In genomic region chr22:38164578-38164953, GRCh38 we compare ENCODE assay signal across 18 cellular contexts. TPM values are rescaled to one million over a fixed set of nuclear protein-coding genes. Genes with fewer than 3 reads are reported as not detected.
DNase-seq lines count a peak whose midpoint lies in the region; ATAC-seq and TF ChIP-seq lines count a peak whose summit lies in the region.
"Had no signal": no experiment of that assay in that cellular context is flagged by ENCODE, and none has a peak within 500 bp of the region (broad histone marks: within the 10 kb centered on the region; RNA-seq: fewer than 3 reads in every experiment).

No MANE protein-coding gene starts in this region.

- H3K4me3 ChIP-seq in upper lobe of right lung, result no peak overlapping the region
- H3K4me3 ChIP-seq: PC-9, transverse colon had no signal

- no peak for ATAC-seq in activated naive CD4-positive, alpha-beta T cell treated with anti-CD3 and anti-CD28 coated beads, Interleukin-2, amount 50 U/mL, for 72 hours
- ATAC-seq in central memory CD8-positive, alpha-beta T cell (replicated peaks; ENCODE audit: extremely low read depth, poor library complexity, severe bottlenecking), result no peak
- ATAC-seq in naive B cell (ENCODE audit: low read depth in 2 of 2) (no peak), upper lobe of right lung (no peak), GM21723 (IDR thresholded peaks at IDR 0.05; ENCODE audit: unreplicated experiment) (no peak), GM18868 (IDR thresholded peaks at IDR 0.05; ENCODE audit: unreplicated experiment) (no peak)

- H3K4me1 ChIP-seq in upper lobe of right lung, result peaks cover 6% of the 10 kb centered on the region

- peak overlapping the region; percentile 9 to 37 for H3K27ac Mint-ChIP-seq in activated naive CD4-positive, alpha-beta T cell treated with anti-CD3 and anti-CD28 coated beads, Interleukin-2, amount 50 U/mL, for 72 hours
- H3K27ac Mint-ChIP-seq in activated naive CD4-positive, alpha-beta T cell treated with anti-CD3 and anti-CD28 coated beads for 36 hours, result no peak overlapping the region
- H3K27ac Mint-ChIP-seq in central memory CD8-positive, alpha-beta T cell (ENCODE audit: low read depth), result peak overlapping the region; percentile 57
- H3K27ac Mint-ChIP-seq in naive B cell, result peak overlapping the region in 4 of 6 donors; percentile 38 to 94 (median 44)
- H3K27ac Mint-ChIP-seq: activated naive CD8-positive, alpha-beta T cell had no signal

- CTCF ChIA-PET in activated naive CD4-positive, alpha-beta T cell treated with anti-CD3 and anti-CD28 coated beads for 36 hours (lab: Charles Lee), result no interaction called here

- H3K27me3 Mint-ChIP-seq in activated naive CD4-positive, alpha-beta T cell treated with anti-CD3 and anti-CD28 coated beads for 36 hours (ENCODE audit: low read depth), result no peaks in the 10 kb centered on the region
- no peaks in the 10 kb centered on the region for H3K27me3 Mint-ChIP-seq in central memory CD8-positive, alpha-beta T cell
- H3K27me3 Mint-ChIP-seq in naive B cell, result no peaks in the 10 kb centered on the region
- H3K27me3 Mint-ChIP-seq: activated naive CD8-positive, alpha-beta T cell had no signal

- H3K36me3 Mint-ChIP-seq in activated naive CD4-positive, alpha-beta T cell treated with anti-CD3 and anti-CD28 coated beads, Interleukin-2, amount 50 U/mL, for 72 hours, result peaks cover 5 to 18% of the 10 kb centered on the region in 2 donors
- H3K36me3 Mint-ChIP-seq in activated naive CD4-positive, alpha-beta T cell treated with anti-CD3 and anti-CD28 coated beads for 36 hours (ENCODE audit: low read depth), result peaks cover 24% of the 10 kb centered on the region
- peaks cover 14% of the 10 kb centered on the region for H3K36me3 Mint-ChIP-seq in central memory CD8-positive, alpha-beta T cell (ENCODE audit: insufficient read depth)
- peaks cover 5 to 8% of the 10 kb centered on the region in 2 donors for H3K36me3 Mint-ChIP-seq in naive B cell

- intact Hi-C loops in activated naive CD4-positive, alpha-beta T cell treated with anti-CD3 and anti-CD28 coated beads for 36 hours (cut with micrococcal nuclease), result no loop called here
- intact Hi-C loops in upper lobe of right lung (cut with DNase I), result no loop called here

- no peak for TF ChIP-seq CTCF in upper lobe of right lung (IDR thresholded peaks at IDR 0.05)
- no peak for TF ChIP-seq CTCF in GM10266 (IDR thresholded peaks at IDR 0.05; ENCODE audit: control insufficient read depth, insufficient read depth, low read depth, missing control alignments)

- DNase-seq in activated naive CD4-positive, alpha-beta T cell treated with anti-CD3 and anti-CD28 coated beads, Interleukin-2, amount 50 U/mL, for 72 hours (ENCODE audit: low spot score in 2 of 2), result peak in 1 of 2 donors; percentile 42
- no peak for DNase-seq in activated naive CD4-positive, alpha-beta T cell treated with anti-CD3 and anti-CD28 coated beads for 36 hours
- DNase-seq in central memory CD8-positive, alpha-beta T cell (ENCODE audit: low spot score in 2 of 2), result no peak
- DNase-seq in naive B cell (no peak), upper lobe of right lung (peak; percentile 43), GM10266 (ENCODE audit: extremely low spot score) (no peak)
- DNase-seq: activated CD8-positive, alpha-beta memory T cell treated with anti-CD3 and anti-CD28 coated beads for 24 hours; activated T-cell treated with anti-CD3 and anti-CD28 coated beads, Interleukin-2, amount 50 U/mL, for 48 hours; DMS 273 treated with DMSO at 0.1 percent for 48 hours; foreskin fibroblast; PC-9; stimulated activated naive CD4-positive, alpha-beta T cell treated with Interleukin-2 at 50 U/mL for 16 hours; transverse colon had no signal

- no peaks in the 10 kb centered on the region for H3K36me3 ChIP-seq in upper lobe of right lung
- H3K36me3 ChIP-seq: transverse colon had no signal

- peaks cover 12% of the 10 kb centered on the region for H3K4me1 Mint-ChIP-seq in activated naive CD4-positive, alpha-beta T cell treated with anti-CD3 and anti-CD28 coated beads for 36 hours (ENCODE audit: low read depth)
- H3K4me1 Mint-ChIP-seq in central memory CD8-positive, alpha-beta T cell, result peaks cover 32% of the 10 kb centered on the region
- peaks cover 27 to 46% (median 27%) of the 10 kb centered on the region in 3 donors for H3K4me1 Mint-ChIP-seq in naive B cell

- H3K4me3 Mint-ChIP-seq in activated naive CD4-positive, alpha-beta T cell treated with anti-CD3 and anti-CD28 coated beads for 36 hours, result no peak overlapping the region
- H3K4me3 Mint-ChIP-seq in central memory CD8-positive, alpha-beta T cell, result no peak overlapping the region
- H3K4me3 Mint-ChIP-seq in naive B cell, result no peak overlapping the region
- H3K4me3 Mint-ChIP-seq: activated naive CD8-positive, alpha-beta T cell; CD14-positive monocyte had no signal

- H3K9me3 ChIP-seq in upper lobe of right lung, result no peaks in the 10 kb centered on the region
- H3K9me3 ChIP-seq: transverse colon had no signal

- H3K9me3 Mint-ChIP-seq in activated naive CD4-positive, alpha-beta T cell treated with anti-CD3 and anti-CD28 coated beads, Interleukin-2, amount 50 U/mL, for 72 hours, result no peaks in the 10 kb centered on the region
- no peaks in the 10 kb centered on the region for H3K9me3 Mint-ChIP-seq in activated naive CD4-positive, alpha-beta T cell treated with anti-CD3 and anti-CD28 coated beads for 36 hours
- H3K9me3 Mint-ChIP-seq in central memory CD8-positive, alpha-beta T cell, result no peaks in the 10 kb centered on the region
- H3K9me3 Mint-ChIP-seq in naive B cell, result peaks cover 0 to 5% (median 0%) of the 10 kb centered on the region in 7 donors

- H3K27me3 ChIP-seq in upper lobe of right lung, result no peaks in the 10 kb centered on the region
- H3K27me3 ChIP-seq: transverse colon had no signal

- no peak overlapping the region for H3K27ac ChIP-seq in upper lobe of right lung
- H3K27ac ChIP-seq: PC-9, transverse colon had no signal

RNA-seq across cellular contexts. Expression of gene PLA2G6, which starts 17.1 kb away (rescaled TPM):
- 10 to 100 TPM; 74.3 to 75.7 TPM for total RNA-seq in activated naive CD4-positive, alpha-beta T cell treated with anti-CD3 and anti-CD28 coated beads, Interleukin-2, amount 50 U/mL, for 72 hours
- total RNA-seq in activated naive CD4-positive, alpha-beta T cell treated with anti-CD3 and anti-CD28 coated beads for 36 hours, result 10 to 100 TPM; 80.2 to 85.3 TPM
- 1 to 10 TPM in 5 of 6 donors, not detected in 1; 2.7 to 7.6 (median 3.9) TPM for polyA plus RNA-seq in naive B cell (ENCODE audit: low read depth in 6 of 6)
- 52.4 TPM for total RNA-seq in upper lobe of right lung

RNA-seq across cellular contexts. Expression of gene MAFF, which starts 37.2 kb away (rescaled TPM):
- total RNA-seq in activated naive CD4-positive, alpha-beta T cell treated with anti-CD3 and anti-CD28 coated beads, Interleukin-2, amount 50 U/mL, for 72 hours, result 10 to 100 TPM; 12.4 to 21.2 TPM
- 1 to 10 TPM; 2.7 to 2.8 TPM for total RNA-seq in activated naive CD4-positive, alpha-beta T cell treated with anti-CD3 and anti-CD28 coated beads for 36 hours
- polyA plus RNA-seq in naive B cell (ENCODE audit: low read depth in 6 of 6), result 1 to 10 TPM in 5 of 6 donors, not detected in 1; 1.0 to 2.9 (median 1.6) TPM
- total RNA-seq in upper lobe of right lung, result 48.9 TPM

RNA-seq across cellular contexts. Expression of gene BAIAP2L2, which starts 54.1 kb away (rescaled TPM):
- total RNA-seq in activated naive CD4-positive, alpha-beta T cell treated with anti-CD3 and anti-CD28 coated beads, Interleukin-2, amount 50 U/mL, for 72 hours, result 1 to 10 TPM; 1.1 to 1.3 TPM
- total RNA-seq in activated naive CD4-positive, alpha-beta T cell treated with anti-CD3 and anti-CD28 coated beads for 36 hours, result 1 to 10 TPM; 1.2 to 1.6 TPM
- not detected for polyA plus RNA-seq in naive B cell (ENCODE audit: low read depth in 6 of 6)
- total RNA-seq in upper lobe of right lung, result 0.29 TPM
- total RNA-seq: dermis microvascular lymphatic vessel endothelial cell had no signal
- polyA plus RNA-seq: CD14-positive monocyte had no signal
